ENCODE assay signal across 18 cellular contexts in genomic region chr16:2762711-2763110, GRCh38. TPM values are rescaled to one million over a fixed set of nuclear protein-coding genes. Genes with fewer than 3 reads are reported as not detected.
"Had no signal": no experiment of that assay in that cellular context is flagged by ENCODE, and none has a peak within 500 bp of the region (broad histone marks: within the 10 kb centered on the region; RNA-seq: fewer than 3 reads in every experiment).

No MANE protein-coding gene starts in this region.

- H3K4me3 Mint-ChIP-seq: activated CD8-positive, alpha-beta T cell treated with anti-CD3 and anti-CD28 coated beads, Interleukin-2, amount 10 ng/mL, durations not matched to agents 7 days and 5 days; activated naive CD8-positive, alpha-beta T cell treated with anti-CD3 and anti-CD28 coated beads, Interleukin-2, amount 10 ng/mL, durations not matched to agents 7 days and 5 days had no signal

- H3K4me3 ChIP-seq: breast epithelium, dorsolateral prefrontal cortex, esophagus muscularis mucosa, left ventricle myocardium inferior, skin epidermis, tibial artery, vagina had no signal

- H3K27ac Mint-ChIP-seq: activated CD8-positive, alpha-beta T cell treated with anti-CD3 and anti-CD28 coated beads, Interleukin-2, amount 10 ng/mL, durations not matched to agents 7 days and 5 days; activated naive CD8-positive, alpha-beta T cell treated with anti-CD3 and anti-CD28 coated beads, Interleukin-2, amount 10 ng/mL, durations not matched to agents 7 days and 5 days had no signal

- H3K4me1 ChIP-seq: breast epithelium, parathyroid adenoma had no signal

- H3K9me3 ChIP-seq: breast epithelium, esophagus muscularis mucosa, left ventricle myocardium inferior, tibial artery, vagina had no signal

- H3K27me3 Mint-ChIP-seq: activated naive CD8-positive, alpha-beta T cell treated with anti-CD3 and anti-CD28 coated beads, Interleukin-2, amount 10 ng/mL, durations not matched to agents 7 days and 5 days had no signal

- ATAC-seq: activated CD8-positive, alpha-beta T cell treated with anti-CD3 and anti-CD28 coated beads, Interleukin-2, amount 10 ng/mL, durations not matched to agents 7 days and 5 days had no signal

- H3K27me3 ChIP-seq: breast epithelium, dorsolateral prefrontal cortex, esophagus muscularis mucosa, tibial artery, vagina had no signal

- DNase-seq: activated CD4-positive, alpha-beta T cell treated with anti-CD3 and anti-CD28 coated beads for 1 hour; activated CD8-positive, alpha-beta memory T cell treated with anti-CD3 and anti-CD28 coated beads, Interleukin-2, amount 50 U/mL, for 48 hours; activated CD8-positive, alpha-beta T cell treated with anti-CD3 and anti-CD28 coated beads, Interleukin-2, amount 10 ng/mL, durations not matched to agents 7 days and 5 days; activated gamma-delta T cell; activated naive CD8-positive, alpha-beta T cell treated with anti-CD3 and anti-CD28 coated beads, Interleukin-2, amount 10 ng/mL, durations not matched to agents 7 days and 5 days; dorsolateral prefrontal cortex; left ventricle myocardium inferior; retina; SW 1271; tibial artery had no signal

- H3K9me3 Mint-ChIP-seq: activated naive CD8-positive, alpha-beta T cell treated with anti-CD3 and anti-CD28 coated beads, Interleukin-2, amount 10 ng/mL, durations not matched to agents 7 days and 5 days had no signal

- H3K27ac ChIP-seq: breast epithelium, dorsolateral prefrontal cortex, esophagus muscularis mucosa, left ventricle myocardium inferior, parathyroid adenoma, skin epidermis, tibial artery, vagina had no signal

RNA-seq across cellular contexts. Expression of gene PRSS33, which starts 24.6 kb away (rescaled TPM):
- total RNA-seq: activated CD8-positive, alpha-beta T cell treated with anti-CD3 and anti-CD28 coated beads, Interleukin-2, amount 10 ng/mL, durations not matched to agents 7 days and 5 days; aorta; breast epithelium; esophagus muscularis mucosa; fibroblast of villous mesenchyme; left ventricle myocardium inferior; mesenteric fat pad; vagina had no signal

RNA-seq across cellular contexts. Expression of gene PRSS41, which starts 35.6 kb away (rescaled TPM):
- total RNA-seq: activated CD8-positive, alpha-beta T cell treated with anti-CD3 and anti-CD28 coated beads, Interleukin-2, amount 10 ng/mL, durations not matched to agents 7 days and 5 days; activated naive CD8-positive, alpha-beta T cell treated with anti-CD3 and anti-CD28 coated beads, Interleukin-2, amount 10 ng/mL, durations not matched to agents 7 days and 5 days; aorta; breast epithelium; dorsolateral prefrontal cortex; esophagus muscularis mucosa; fibroblast of villous mesenchyme; left ventricle myocardium inferior; mesenteric fat pad; vagina had no signal
- polyA plus RNA-seq: aorta had no signal
